9 cellular contexts compared by ENCODE assay signal in genomic region chr4:144399927-144400326, GRCh38.
DNase-seq lines count a peak whose midpoint lies in the region; ATAC-seq and TF ChIP-seq lines count a peak whose summit lies in the region.
"Had no signal": no experiment of that assay in that cellular context is flagged by ENCODE, and none has a peak within 500 bp of the region (broad histone marks: within the 10 kb centered on the region; RNA-seq: fewer than 3 reads in every experiment).

No MANE protein-coding gene starts in this region.

- no peak overlapping the region for H3K4me2 ChIP-seq in GM23248 (ENCODE audit: unreplicated experiment)

- H3K27me3 ChIP-seq in GM23248 (replicated peaks; ENCODE audit: insufficient read depth) (peaks cover 18% of the 10 kb centered on the region), upper lobe of right lung (no peaks in the 10 kb centered on the region)

- intact Hi-C loops in activated T-helper 1 cell treated with anti-CD3 and anti-CD28 coated beads, Interleukin-12 subunit alpha, Interleukin-12 subunit beta, Interleukin-2, Interleukin-4 antibody, amounts not matched to agents 30 ng/mL and 10 ng/mL and 1 ng/mL, durations not matched to agents 14 hours and 24 hours and 36 hours (cut with micrococcal nuclease) = no loop called here
- intact Hi-C loops in upper lobe of right lung (cut with DNase I) = no loop called here

- H3K4me1 ChIP-seq in GM23248 (ENCODE audit: insufficient read depth) = no peaks in the 10 kb centered on the region
- H3K4me1 ChIP-seq in upper lobe of right lung = no peaks in the 10 kb centered on the region

- no peak overlapping the region for H2AFZ ChIP-seq in GM23248

- no peaks in the 10 kb centered on the region for H3K9me2 ChIP-seq in GM23248 (ENCODE audit: insufficient read depth)

- peak; percentile 82 for ATAC-seq in esophagus mucosa
- no peak for ATAC-seq in upper lobe of right lung

- H3K27ac ChIP-seq in GM23248 (no peak overlapping the region), upper lobe of right lung (no peak overlapping the region)

- WGBS in GM23248 (ENCODE audit: low coverage in 1 of 2, low lambda C conversion rate in 2 of 2, missing lambda C conversion rate in 2 of 2), 2 experiments = 2 to 5% methylated on average over 2 of the region's 2 CpGs

- H4K20me1 ChIP-seq in GM23248 (ENCODE audit: insufficient read depth) = no peaks in the 10 kb centered on the region

- no peaks in the 10 kb centered on the region for H3K36me3 Mint-ChIP-seq in activated T-helper 1 cell treated with anti-CD3 and anti-CD28 coated beads, Interleukin-12 subunit alpha, Interleukin-12 subunit beta, Interleukin-2, Interleukin-4 antibody, amounts not matched to agents 30 ng/mL and 10 ng/mL and 1 ng/mL, durations not matched to agents 14 hours and 24 hours and 36 hours (ENCODE audit: low read depth)

- DNase-seq in COLO829 (ENCODE audit: low spot score) (peak; percentile 90), GM23248 (peak; percentile 72), LHCN-M2 (ENCODE audit: low read depth) (peak; percentile 76), upper lobe of right lung (no peak), NCI-H2171 (lab: John Stamatoyannopoulos, UW) (no peak), NCI-H1092 treated with DMSO at 0.1 percent for 48 hours (lab: John Stamatoyannopoulos, UW) (no peak)
- no peak for DNase-seq in activated T-helper 1 cell treated with anti-CD3 and anti-CD28 coated beads, Interleukin-12 subunit alpha, Interleukin-12 subunit beta, Interleukin-2, Interleukin-4 antibody, amounts not matched to agents 30 ng/mL and 10 ng/mL and 1 ng/mL, durations not matched to agents 14 hours and 24 hours and 36 hours (ENCODE audit: low spot score)

- H3F3A ChIP-seq in GM23248 (ENCODE audit: insufficient read depth) = no peaks in the 10 kb centered on the region

- no peak overlapping the region for H3K9ac ChIP-seq in GM23248

- TF ChIP-seq CTCF in upper lobe of right lung (IDR thresholded peaks at IDR 0.05) = no peak

- in situ Hi-C loops in GM23248 (cut with MboI) = no loop called here

- H3K4me3 Mint-ChIP-seq in activated T-helper 1 cell treated with anti-CD3 and anti-CD28 coated beads, Interleukin-12 subunit alpha, Interleukin-12 subunit beta, Interleukin-2, Interleukin-4 antibody, amounts not matched to agents 30 ng/mL and 10 ng/mL and 1 ng/mL, durations not matched to agents 14 hours and 24 hours and 36 hours = no peak overlapping the region
- H3K4me3 Mint-ChIP-seq: T-helper 1 cell treated with Interleukin-12 subunit alpha and Interleukin-12 subunit beta and Interleukin-4 antibody, amounts not matched to agents 30 μg/mL and 1 μg/mL, for 36 hours had no signal

- no peaks in the 10 kb centered on the region for H3K9me3 ChIP-seq in GM23248 (ENCODE audit: low read depth)
- no peaks in the 10 kb centered on the region for H3K9me3 ChIP-seq in upper lobe of right lung

- no peak overlapping the region for H3K4me3 ChIP-seq in GM23248
- H3K4me3 ChIP-seq in upper lobe of right lung = no peak overlapping the region

- H3K27me3 Mint-ChIP-seq in activated T-helper 1 cell treated with anti-CD3 and anti-CD28 coated beads, Interleukin-12 subunit alpha, Interleukin-12 subunit beta, Interleukin-2, Interleukin-4 antibody, amounts not matched to agents 30 ng/mL and 10 ng/mL and 1 ng/mL, durations not matched to agents 14 hours and 24 hours and 36 hours (ENCODE audit: insufficient read depth) = no peaks in the 10 kb centered on the region

- H3K36me3 ChIP-seq in GM23248 (ENCODE audit: low read depth) (no peaks in the 10 kb centered on the region), upper lobe of right lung (no peaks in the 10 kb centered on the region)

- no peaks in the 10 kb centered on the region for H3K4me1 Mint-ChIP-seq in activated T-helper 1 cell treated with anti-CD3 and anti-CD28 coated beads, Interleukin-12 subunit alpha, Interleukin-12 subunit beta, Interleukin-2, Interleukin-4 antibody, amounts not matched to agents 30 ng/mL and 10 ng/mL and 1 ng/mL, durations not matched to agents 14 hours and 24 hours and 36 hours (ENCODE audit: low read depth)

- H3K79me2 ChIP-seq in GM23248 (ENCODE audit: insufficient read depth) = no peaks in the 10 kb centered on the region

- no peak overlapping the region for H3K27ac Mint-ChIP-seq in activated T-helper 1 cell treated with anti-CD3 and anti-CD28 coated beads, Interleukin-12 subunit alpha, Interleukin-12 subunit beta, Interleukin-2, Interleukin-4 antibody, amounts not matched to agents 30 ng/mL and 10 ng/mL and 1 ng/mL, durations not matched to agents 14 hours and 24 hours and 36 hours
- H3K27ac Mint-ChIP-seq: T-helper 1 cell treated with Interleukin-12 subunit alpha and Interleukin-12 subunit beta and Interleukin-4 antibody, amounts not matched to agents 30 μg/mL and 1 μg/mL, for 36 hours had no signal

- no peaks in the 10 kb centered on the region for H3K9me3 Mint-ChIP-seq in activated T-helper 1 cell treated with anti-CD3 and anti-CD28 coated beads, Interleukin-12 subunit alpha, Interleukin-12 subunit beta, Interleukin-2, Interleukin-4 antibody, amounts not matched to agents 30 ng/mL and 10 ng/mL and 1 ng/mL, durations not matched to agents 14 hours and 24 hours and 36 hours

Comparison
In these comparisons a context has a peak if more than half of its experiments do, and no peak if none do; other contexts are left out.
1. DNase-seq: peak in COLO829 (single experiment), GM23248 (single experiment) and LHCN-M2 (single experiment); none in activated T-helper 1 cell treated with anti-CD3 and anti-CD28 coated beads, Interleukin-12 subunit alpha, Interleukin-12 subunit beta, Interleukin-2, Interleukin-4 antibody, amounts not matched to agents 30 ng/mL and 10 ng/mL and 1 ng/mL, durations not matched to agents 14 hours and 24 hours and 36 hours (single experiment), upper lobe of right lung (single experiment), NCI-H2171 (single experiment) and NCI-H1092 treated with DMSO at 0.1 percent for 48 hours (single experiment).